27 cellular contexts compared by ENCODE assay signal in genomic region chr3:128014548-128014947, GRCh38.
"Had no signal": no experiment of that assay in that cellular context is flagged by ENCODE, and none has a peak within 500 bp of the region (broad histone marks: within the 10 kb centered on the region; RNA-seq: fewer than 3 reads in every experiment).

No MANE protein-coding gene starts in this region.

- H3K4me1 ChIP-seq: testis, thyroid gland, tibial artery, tibial nerve, upper lobe of right lung, uterus had no signal

- H3K4me3 ChIP-seq: stomach, suprapubic skin, testis, thoracic aorta, thyroid gland, tibial artery, tibial nerve, transverse colon, upper lobe of left lung, upper lobe of right lung, uterus, vagina had no signal

- ATAC-seq: stimulated activated effector memory CD8-positive, alpha-beta T cell treated with anti-CD3 and anti-CD28 coated beads, Interleukin-12 subunit alpha, Interleukin-12 subunit beta, amount 100 ng/mL, for 72 hours; stimulated activated memory B cell treated with anti-CD40 and anti-IgM and Interleukin-4, amounts not matched to agents 10 μg/mL and 1 μg/mL and 100 μg/mL, for 72 hours; stimulated activated naive B cell treated with anti-CD40 and anti-IgM and Interleukin-4, amounts not matched to agents 10 μg/mL and 1 μg/mL and 100 μg/mL, for 72 hours; stimulated activated naive CD8-positive, alpha-beta T cell treated with anti-CD3 and anti-CD28 coated beads, Interleukin-15, amount 100 ng/mL, for 72 hours; stimulated activated naive CD8-positive, alpha-beta T cell treated with anti-CD3 and anti-CD28 coated beads, Interleukin-15, Interleukin-2, amounts not matched to agents 100 U/mL and 50 U/mL, for 24 hours; upper lobe of right lung had no signal

- FAIRE-seq: urothelium cell line had no signal

- H3K36me3 ChIP-seq: stomach, suprapubic skin, thoracic aorta, thyroid gland, tibial artery, tibial nerve, transverse colon, upper lobe of left lung, upper lobe of right lung, uterus, vagina had no signal

- H3K27me3 ChIP-seq: suprapubic skin, testis, thyroid gland, upper lobe of left lung, upper lobe of right lung, uterus, vagina had no signal

- H3K27ac ChIP-seq: stomach, suprapubic skin, testis, thoracic aorta, thyroid gland, tibial artery, tibial nerve, transverse colon, upper lobe of left lung, upper lobe of right lung, uterus, vagina had no signal

- H3K9me3 ChIP-seq: stomach, suprapubic skin, testis, thoracic aorta, thyroid gland, tibial artery, tibial nerve, transverse colon, upper lobe of left lung, upper lobe of right lung, uterus, vagina had no signal

- DNase-seq: stimulated activated CD4-positive, alpha-beta T cell treated with anti-CD3 and anti-CD28 coated beads, Interleukin-2, amount 100 ng/mL, for 48 hours; stimulated activated CD4-positive, alpha-beta T cell treated with anti-CD3 and anti-CD28 coated beads, Interleukin-4, amount 100 ng/mL, for 1 hour; stimulated activated CD4-positive, alpha-beta T cell treated with anti-CD3 and anti-CD28 coated beads, Interleukin-4, amount 100 ng/mL, for 24 hours; stimulated activated CD4-positive, alpha-beta T cell treated with anti-CD3 and anti-CD28 coated beads, Interleukin-4, amount 100 ng/mL, for 4 hours; stimulated activated CD8-positive, alpha-beta memory T cell treated with anti-CD3 and anti-CD28 coated beads, Interleukin-4, amount 100 ng/mL, for 48 hours; stimulated activated naive B cell treated with anti-CD40 and anti-IgM and Interleukin-4, amounts not matched to agents 10 μg/mL and 1 μg/mL and 100 μg/mL, for 72 hours; stimulated activated naive CD4-positive, alpha-beta T cell; stimulated activated naive CD4-positive, alpha-beta T cell treated with Interleukin-2 at 50 U/mL for 16 hours; stimulated activated naive CD8-positive, alpha-beta T cell treated with anti-CD3 and anti-CD28 coated beads, Interleukin-15, amount 100 ng/mL, for 72 hours; stimulated activated naive CD8-positive, alpha-beta T cell treated with anti-CD3 and anti-CD28 coated beads, Interleukin-15, Interleukin-2, amounts not matched to agents 100 U/mL and 50 U/mL, for 24 hours; stomach; substantia nigra; testis; thyroid gland; tibial artery; transverse colon; trophoblast cell; upper lobe of left lung; upper lobe of right lung; uterus had no signal
